ENCODE assay signal across 11 cellular contexts in genomic region chr5:157549283-157549629, GRCh38. TPM values are rescaled to one million over a fixed set of nuclear protein-coding genes. Genes with fewer than 3 reads are reported as not detected.
A peak's percentile ranks its signal among the peaks of the same experiment; 100 is the strongest.
DNase-seq lines count a peak whose midpoint lies in the region; ATAC-seq and TF ChIP-seq lines count a peak whose summit lies in the region.
"Had no signal": no experiment of that assay in that cellular context is flagged by ENCODE, and none has a peak within 500 bp of the region (broad histone marks: within the 10 kb centered on the region; RNA-seq: fewer than 3 reads in every experiment).

No MANE protein-coding gene starts in this region.

- H3K4me3 ChIP-seq in heart left ventricle (no peak overlapping the region), SJSA1 (peak overlapping the region; percentile 17), esophagus muscularis mucosa (no peak overlapping the region), thoracic aorta (no peak overlapping the region), trophoblast cell (ENCODE audit: low read depth, low read length) (no peak overlapping the region)
- H3K4me3 ChIP-seq: uterus had no signal

- peaks cover 12% of the 10 kb centered on the region for H3K79me2 ChIP-seq in trophoblast cell (ENCODE audit: control insufficient read depth, insufficient read depth, low read length, poor library complexity)

- H2BK12ac ChIP-seq in trophoblast cell (ENCODE audit: low read length): no peak overlapping the region

- no peak overlapping the region for H2BK120ac ChIP-seq in trophoblast cell (ENCODE audit: insufficient read depth, low read length, poor library complexity)

- TF ChIP-seq EP300 in esophagus muscularis mucosa (IDR thresholded peaks at IDR 0.05): no peak

- TF ChIP-seq CTCF in heart left ventricle (IDR thresholded peaks at IDR 0.05) (no peak), esophagus muscularis mucosa (IDR thresholded peaks at IDR 0.05) (no peak), thoracic aorta (IDR thresholded peaks at IDR 0.05) (no peak)

- intact Hi-C loops in heart left ventricle (cut with DNase I) (no loop called here), left ventricle myocardium superior (cut with micrococcal nuclease) (no loop called here), esophagus muscularis mucosa (cut with DNase I) (no loop called here)

- no peaks in the 10 kb centered on the region for H3K79me1 ChIP-seq in trophoblast cell (ENCODE audit: low read length)

- no peak overlapping the region for H3K18ac ChIP-seq in trophoblast cell (ENCODE audit: low read length)

- H3K4me2 ChIP-seq in trophoblast cell (ENCODE audit: low read length): no peak overlapping the region

- H3K4me1 ChIP-seq in heart left ventricle (peaks cover 0 to 81% (median 65%) of the 10 kb centered on the region in 12 donors), SJSA1 (replicated peaks) (peaks cover 57% of the 10 kb centered on the region), esophagus muscularis mucosa (peaks cover 56 to 83% (median 76%) of the 10 kb centered on the region in 4 donors), thoracic aorta (ENCODE audit: control insufficient read depth in 1 of 2, low read depth in 2 of 2) (peaks cover 30 to 69% of the 10 kb centered on the region in 2 donors), trophoblast cell (ENCODE audit: control insufficient read depth in 1 of 2, insufficient read depth in 2 of 2, low read length in 2 of 2) (peaks cover 3 to 15% of the 10 kb centered on the region in 2 experiments)

- no peaks in the 10 kb centered on the region for H3K27me3 ChIP-seq in heart left ventricle
- no peaks in the 10 kb centered on the region for H3K27me3 ChIP-seq in SJSA1 (replicated peaks)
- no peaks in the 10 kb centered on the region for H3K27me3 ChIP-seq in esophagus muscularis mucosa
- H3K27me3 ChIP-seq in thoracic aorta (replicated peaks; ENCODE audit: insufficient read depth): no peaks in the 10 kb centered on the region
- H3K27me3 ChIP-seq in trophoblast cell (ENCODE audit: insufficient read depth, low read length): no peaks in the 10 kb centered on the region
- H3K27me3 ChIP-seq: uterus had no signal

- H3K27ac ChIP-seq in heart left ventricle (peak overlapping the region in 9 of 12 donors; percentile 38 to 83 (median 71)), SJSA1 (peak overlapping the region; percentile 96), esophagus muscularis mucosa (replicated peaks in 1 of 4) (peak overlapping the region; percentile 84 to 88 (median 87)), thoracic aorta (peak overlapping the region; percentile 27 to 65), trophoblast cell (ENCODE audit: low read depth, low read length) (no peak overlapping the region)

- H4K12ac ChIP-seq in trophoblast cell (ENCODE audit: low read depth, low read length): no peak overlapping the region

- H3K4ac ChIP-seq in trophoblast cell (ENCODE audit: low read depth, low read length): no peak overlapping the region

- H2BK5ac ChIP-seq in trophoblast cell (ENCODE audit: low read depth, low read length, poor library complexity): no peak overlapping the region

- no peak for ATAC-seq in heart left ventricle
- ATAC-seq in left ventricle myocardium superior: no peak
- no peak for ATAC-seq in thoracic aorta (ENCODE audit: insufficient number of reproducible peaks, low FRiP score, low read depth)
- ATAC-seq in GM21825 (IDR thresholded peaks at IDR 0.05; ENCODE audit: unreplicated experiment): no peak
- ATAC-seq in HG03039 (IDR thresholded peaks at IDR 0.05; ENCODE audit: unreplicated experiment): no peak
- ATAC-seq: Panc1 had no signal

- no peaks in the 10 kb centered on the region for H3K9me3 ChIP-seq in heart left ventricle
- no peaks in the 10 kb centered on the region for H3K9me3 ChIP-seq in SJSA1 (replicated peaks)
- no peaks in the 10 kb centered on the region for H3K9me3 ChIP-seq in esophagus muscularis mucosa
- no peaks in the 10 kb centered on the region for H3K9me3 ChIP-seq in thoracic aorta
- no peaks in the 10 kb centered on the region for H3K9me3 ChIP-seq in trophoblast cell (ENCODE audit: insufficient read depth, low read depth, low read length)
- H3K9me3 ChIP-seq: uterus had no signal

- TF ChIP-seq POLR2A in heart left ventricle (IDR thresholded peaks at IDR 0.05): no peak
- TF ChIP-seq POLR2A in esophagus muscularis mucosa (IDR thresholded peaks at IDR 0.05; ENCODE audit: low read depth): no peak

- no peak overlapping the region for H3K9ac ChIP-seq in trophoblast cell (ENCODE audit: low read length)

- H3K36me3 ChIP-seq in heart left ventricle (no peaks in the 10 kb centered on the region), SJSA1 (peaks cover 13% of the 10 kb centered on the region), esophagus muscularis mucosa (no peaks in the 10 kb centered on the region), thoracic aorta (no peaks in the 10 kb centered on the region), trophoblast cell (ENCODE audit: control insufficient read depth in 1 of 2, insufficient read depth in 2 of 2, low read length in 2 of 2) (peaks cover 23 to 34% of the 10 kb centered on the region in 2 experiments)
- H3K36me3 ChIP-seq: uterus had no signal

- no peak overlapping the region for H3K23ac ChIP-seq in trophoblast cell (ENCODE audit: low read length)

- 84 to 91% (median 88%) methylated on average over 3 of the region's 3 CpGs for WGBS in heart left ventricle, 4 donors
- 63% methylated on average over 3 of the region's 3 CpGs for WGBS in esophagus muscularis mucosa
- no CpG with 5 or more reads among the region's 3 CpGs for WGBS in trophoblast cell (ENCODE audit: extremely low coverage, insufficient coverage, insufficient read length)

- H4K91ac ChIP-seq in trophoblast cell (ENCODE audit: low read depth, low read length): no peak overlapping the region

- H4K8ac ChIP-seq in trophoblast cell (ENCODE audit: low read depth, low read length): no peak overlapping the region

- no peak for DNase-seq in heart left ventricle
- DNase-seq in left ventricle myocardium superior: no peak
- DNase-seq in SJSA1 (ENCODE audit: low read depth in 1 of 2, low spot score in 2 of 2): peak in 1 of 2 experiments; percentile 91
- no peak for DNase-seq in esophagus muscularis mucosa (ENCODE audit: extremely low spot score)
- DNase-seq in thoracic aorta (ENCODE audit: low spot score): no peak
- no peak for DNase-seq in trophoblast cell
- DNase-seq: NCI-H2081 treated with DMSO at 0.1 percent for 48 hours, uterus had no signal

- H2AFZ ChIP-seq in trophoblast cell (ENCODE audit: insufficient read depth, low read length, poor library complexity): no peak overlapping the region

- H2AK5ac ChIP-seq in trophoblast cell (ENCODE audit: low read length): no peak overlapping the region

- H3K14ac ChIP-seq in trophoblast cell (ENCODE audit: low read length): no peak overlapping the region

RNA-seq across cellular contexts. Expression of gene ADAM19, which starts 26.3 kb away (rescaled TPM):
- total RNA-seq in heart left ventricle (10 to 100 TPM in 7 of 9 donors, 1 to 10 TPM in 2; 6.5 to 47.6 (median 19.0) TPM), left ventricle myocardium superior (9.3 TPM), esophagus muscularis mucosa (10 to 100 TPM; 25.0 to 43.6 (median 28.1) TPM), thoracic aorta (10 to 100 TPM in 1 of 2 donors, 1 to 10 TPM in 1; 9.9 to 46.1 TPM)
- polyA plus RNA-seq in heart left ventricle: 10 to 100 TPM in 1 of 2 donors, 1 to 10 TPM in 1; 7.5 to 29.2 TPM
- 30.0 and 48.7 TPM in 2 replicates for total RNA-seq in SJSA1 (2014; rRNA removed; shearing (Covaris generic))
- polyA plus RNA-seq in trophoblast cell (2013): 241 and 257 TPM in 2 replicates
